ENCODE assay signal across 16 cellular contexts in the genomic region with DNA sequence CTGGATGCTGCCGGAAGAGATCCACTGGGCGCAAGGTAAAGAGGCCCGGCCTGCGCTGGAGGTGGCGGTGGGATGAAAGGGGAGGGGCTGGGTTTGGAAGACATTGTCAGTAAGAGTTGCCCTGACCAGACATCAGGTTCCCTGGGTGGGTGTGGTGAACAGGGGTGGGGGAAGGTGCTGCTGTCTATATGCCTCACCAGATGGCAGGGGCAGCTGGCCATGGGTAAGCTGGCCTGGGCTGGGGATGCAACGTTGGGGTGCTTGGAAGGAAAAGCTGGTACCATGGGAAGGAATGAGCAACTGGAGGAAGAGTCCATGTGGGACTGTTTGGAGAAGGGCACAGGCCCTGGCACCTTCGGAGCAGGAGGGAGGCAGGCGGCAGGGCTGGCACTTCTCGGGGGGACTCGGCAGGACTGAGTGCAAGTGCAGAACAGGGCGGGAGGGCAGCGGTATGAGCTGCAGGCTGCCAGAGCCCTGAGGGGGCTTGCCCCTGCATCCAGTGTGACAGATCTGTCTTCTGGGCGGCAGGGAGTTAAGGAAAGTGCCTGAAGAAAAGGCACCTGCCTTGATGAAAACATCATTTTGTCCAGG.
"Had no signal": no experiment of that assay in that cellular context is flagged by ENCODE, and none has a peak within 500 bp of the region (broad histone marks: within the 10 kb centered on the region; RNA-seq: fewer than 3 reads in every experiment).

No MANE protein-coding gene starts in this region.

- H3K4me3 ChIP-seq: esophagus muscularis mucosa, gastroesophageal sphincter, lung, sigmoid colon, skin epidermis, suprapubic skin, thyroid gland had no signal

- H3K27me3 Mint-ChIP-seq: natural killer cell treated with Interleukin-12 subunit alpha and Interleukin-12 subunit beta and Interleukin-15 and Interleukin-18, amount 100 ng/mL, for 72 hours had no signal

- H3K9me3 ChIP-seq: esophagus muscularis mucosa, gastroesophageal sphincter, neutrophil, sigmoid colon, suprapubic skin, thyroid gland had no signal

- H3K36me3 ChIP-seq: suprapubic skin, thyroid gland had no signal

- H3K27me3 ChIP-seq: esophagus muscularis mucosa, gastroesophageal sphincter, neutrophil, sigmoid colon, suprapubic skin, thyroid gland had no signal

- H3K27ac Mint-ChIP-seq: natural killer cell treated with Interleukin-12 subunit alpha and Interleukin-12 subunit beta and Interleukin-15 and Interleukin-18, amount 100 ng/mL, for 72 hours; type B pancreatic cell had no signal

- H3K36me3 Mint-ChIP-seq: natural killer cell treated with Interleukin-12 subunit alpha and Interleukin-12 subunit beta and Interleukin-15 and Interleukin-18, amount 100 ng/mL, for 72 hours had no signal

- H3K9me3 Mint-ChIP-seq: natural killer cell treated with Interleukin-12 subunit alpha and Interleukin-12 subunit beta and Interleukin-15 and Interleukin-18, amount 100 ng/mL, for 72 hours; type B pancreatic cell had no signal

- H3K4me1 ChIP-seq: sigmoid colon had no signal

- H3K4me3 Mint-ChIP-seq: natural killer cell treated with Interleukin-12 subunit alpha and Interleukin-12 subunit beta and Interleukin-15 and Interleukin-18, amount 100 ng/mL, for 72 hours; type B pancreatic cell had no signal

- DNase-seq: effector memory CD4-positive, alpha-beta T cell; left colon; mesenchymal stem cell; midbrain; sigmoid colon; stimulated activated naive CD4-positive, alpha-beta T cell treated with Interleukin-2 at 50 U/mL for 16 hours had no signal

- H3K27ac ChIP-seq: epithelial cell of prostate, esophagus muscularis mucosa, gastroesophageal sphincter, neutrophil, sigmoid colon, skin epidermis, suprapubic skin, thyroid gland had no signal
